ENCODE assay signal across 20 cellular contexts in genomic region chr10:131429942-131430341, GRCh38.
"Had no signal": no experiment of that assay in that cellular context is flagged by ENCODE, and none has a peak within 500 bp of the region (broad histone marks: within the 10 kb centered on the region; RNA-seq: fewer than 3 reads in every experiment).

No MANE protein-coding gene starts in this region.

- H3K27ac ChIP-seq: epithelial cell of prostate, esophagus muscularis mucosa, gastroesophageal sphincter, neural progenitor cell had no signal

- H3K27ac Mint-ChIP-seq: dendritic cell treated with granulocyte-macrophage colony-stimulating factor and Interleukin-4, amounts not matched to agents 40 ng/mL and 50 ng/mL, for 4 days; effector memory CD8-positive, alpha-beta T cell; natural killer cell treated with Interleukin-12 subunit alpha and Interleukin-12 subunit beta and Interleukin-15 and Interleukin-18, amount 100 ng/mL, for 72 hours; neural progenitor cell; stimulated activated memory B cell treated with anti-CD40 and anti-IgM and Interleukin-4, amounts not matched to agents 10 μg/mL and 1 μg/mL and 100 μg/mL, for 72 hours; stimulated activated naive CD8-positive, alpha-beta T cell treated with anti-CD3 and anti-CD28 coated beads, Interleukin-15, amount 100 ng/mL, for 72 hours; type B pancreatic cell had no signal

- H3K36me3 Mint-ChIP-seq: natural killer cell treated with Interleukin-12 subunit alpha and Interleukin-12 subunit beta and Interleukin-15 and Interleukin-18, amount 100 ng/mL, for 72 hours; neural progenitor cell; stimulated activated memory B cell treated with anti-CD40 and anti-IgM and Interleukin-4, amounts not matched to agents 10 μg/mL and 1 μg/mL and 100 μg/mL, for 72 hours; type B pancreatic cell had no signal

- H3K9me3 Mint-ChIP-seq: dendritic cell treated with granulocyte-macrophage colony-stimulating factor and Interleukin-4, amounts not matched to agents 40 ng/mL and 50 ng/mL, for 4 days; natural killer cell treated with Interleukin-12 subunit alpha and Interleukin-12 subunit beta and Interleukin-15 and Interleukin-18, amount 100 ng/mL, for 72 hours; neural progenitor cell; stimulated activated memory B cell treated with anti-CD40 and anti-IgM and Interleukin-4, amounts not matched to agents 10 μg/mL and 1 μg/mL and 100 μg/mL, for 72 hours; stimulated activated naive CD8-positive, alpha-beta T cell treated with anti-CD3 and anti-CD28 coated beads, Interleukin-15, amount 100 ng/mL, for 72 hours; type B pancreatic cell had no signal

- H3K9me3 ChIP-seq: esophagus muscularis mucosa, gastroesophageal sphincter had no signal

- H3K4me3 ChIP-seq: esophagus muscularis mucosa, gastroesophageal sphincter, lung, neural progenitor cell, smooth muscle cell had no signal

- H3K4me1 ChIP-seq: esophagus muscularis mucosa, gastroesophageal sphincter, neural progenitor cell had no signal

- H3K27me3 ChIP-seq: neural progenitor cell had no signal

- DNase-seq: effector memory CD8-positive, alpha-beta T cell; glutamatergic neuron; islet precursor cell; left cardiac atrium; left ventricle myocardium superior; mesenchymal stem cell; midbrain; stimulated activated CD4-positive, alpha-beta T cell treated with anti-CD3 and anti-CD28 coated beads, Interleukin-4, amount 100 ng/mL, for 24 hours; stimulated activated naive CD8-positive, alpha-beta T cell treated with anti-CD3 and anti-CD28 coated beads, Interleukin-15, amount 100 ng/mL, for 72 hours had no signal

- H3K4me3 Mint-ChIP-seq: central memory CD8-positive, alpha-beta T cell; dendritic cell treated with granulocyte-macrophage colony-stimulating factor and Interleukin-4, amounts not matched to agents 40 ng/mL and 50 ng/mL, for 4 days; effector memory CD8-positive, alpha-beta T cell; natural killer cell treated with Interleukin-12 subunit alpha and Interleukin-12 subunit beta and Interleukin-15 and Interleukin-18, amount 100 ng/mL, for 72 hours; neural progenitor cell; stimulated activated memory B cell treated with anti-CD40 and anti-IgM and Interleukin-4, amounts not matched to agents 10 μg/mL and 1 μg/mL and 100 μg/mL, for 72 hours; stimulated activated naive CD8-positive, alpha-beta T cell treated with anti-CD3 and anti-CD28 coated beads, Interleukin-15, amount 100 ng/mL, for 72 hours; type B pancreatic cell had no signal

- H3K4me1 Mint-ChIP-seq: central memory CD8-positive, alpha-beta T cell; stimulated activated memory B cell treated with anti-CD40 and anti-IgM and Interleukin-4, amounts not matched to agents 10 μg/mL and 1 μg/mL and 100 μg/mL, for 72 hours; stimulated activated naive CD8-positive, alpha-beta T cell treated with anti-CD3 and anti-CD28 coated beads, Interleukin-15, amount 100 ng/mL, for 72 hours had no signal

- ATAC-seq: effector memory CD8-positive, alpha-beta T cell; gastroesophageal sphincter; left cardiac atrium; left ventricle myocardium superior; natural killer cell treated with Interleukin-12 subunit alpha and Interleukin-12 subunit beta and Interleukin-15 and Interleukin-18, amount 100 ng/mL, for 72 hours; stimulated activated memory B cell treated with anti-CD40 and anti-IgM and Interleukin-4, amounts not matched to agents 10 μg/mL and 1 μg/mL and 100 μg/mL, for 72 hours; stimulated activated naive CD8-positive, alpha-beta T cell treated with anti-CD3 and anti-CD28 coated beads, Interleukin-15, amount 100 ng/mL, for 72 hours had no signal

- H3K36me3 ChIP-seq: esophagus muscularis mucosa, gastroesophageal sphincter, neural progenitor cell had no signal
